Comparison of ENCODE assay signal across 11 cellular contexts in the genomic region with DNA sequence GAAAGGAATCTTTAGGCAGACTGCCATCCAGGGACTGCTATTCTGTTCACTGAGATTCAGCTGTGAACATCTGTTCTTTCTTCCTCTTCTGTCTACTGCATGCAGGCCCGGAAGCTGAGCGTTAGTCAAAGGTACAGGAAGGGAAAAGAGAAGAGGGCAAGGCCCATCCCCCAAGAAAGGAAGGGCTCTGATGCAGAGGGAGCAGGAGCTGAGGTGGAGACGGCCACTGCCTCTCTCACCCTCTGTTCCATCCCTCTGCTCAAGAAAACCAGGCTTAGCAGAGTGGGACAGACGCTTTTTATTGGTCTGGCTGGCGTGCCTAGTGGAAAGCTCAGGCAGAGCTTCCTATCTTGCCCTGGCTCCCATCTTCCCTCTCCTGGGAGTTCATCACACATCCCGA. TPM values are rescaled to one million over a fixed set of nuclear protein-coding genes. Genes with fewer than 3 reads are reported as not detected.
A peak's percentile ranks its signal among the peaks of the same experiment; 100 is the strongest.
DNase-seq lines count a peak whose midpoint lies in the region; ATAC-seq and TF ChIP-seq lines count a peak whose summit lies in the region.
"Had no signal": no experiment of that assay in that cellular context is flagged by ENCODE, and none has a peak within 500 bp of the region (broad histone marks: within the 10 kb centered on the region; RNA-seq: fewer than 3 reads in every experiment).

No MANE protein-coding gene starts in this region.

- no peak for DNase-seq in activated CD4-positive, alpha-beta memory T cell treated with anti-CD3 and anti-CD28 coated beads, Interleukin-2, amount 10 ng/mL, durations not matched to agents 7 days and 5 days
- DNase-seq in activated CD4-positive, alpha-beta memory T cell treated with anti-CD3 and anti-CD28 coated beads for 36 hours: no peak
- DNase-seq in PC-3 (no peak), fibroblast of pulmonary artery (ENCODE audit: low read depth) (peak; percentile 59), foreskin melanocyte (no peak), MM.1S (no peak)
- DNase-seq: NCI-H446 treated with DMSO at 0.1 percent for 48 hours, T-helper 9 cell had no signal

- no peak overlapping the region for H2AFZ ChIP-seq in PC-3 (ENCODE audit: low read length)
- no peak overlapping the region for H2AFZ ChIP-seq in MM.1S (ENCODE audit: low read length)

- peaks cover 43% of the 10 kb centered on the region for H3K36me3 Mint-ChIP-seq in activated CD4-positive, alpha-beta memory T cell treated with anti-CD3 and anti-CD28 coated beads, Interleukin-2, amount 10 ng/mL, durations not matched to agents 7 days and 5 days (ENCODE audit: low read depth)
- peaks cover 11% of the 10 kb centered on the region for H3K36me3 Mint-ChIP-seq in activated CD4-positive, alpha-beta memory T cell treated with anti-CD3 and anti-CD28 coated beads for 36 hours
- peaks cover 31% of the 10 kb centered on the region for H3K36me3 Mint-ChIP-seq in stimulated activated memory B cell treated with anti-CD40 and anti-IgM and Interleukin-4, amounts not matched to agents 10 μg/mL and 1 μg/mL and 100 μg/mL, for 72 hours

- H3K4me3 Mint-ChIP-seq in activated CD4-positive, alpha-beta memory T cell treated with anti-CD3 and anti-CD28 coated beads, Interleukin-2, amount 10 ng/mL, durations not matched to agents 7 days and 5 days: no peak overlapping the region
- no peak overlapping the region for H3K4me3 Mint-ChIP-seq in activated CD4-positive, alpha-beta memory T cell treated with anti-CD3 and anti-CD28 coated beads for 36 hours
- H3K4me3 Mint-ChIP-seq in stimulated activated memory B cell treated with anti-CD40 and anti-IgM and Interleukin-4, amounts not matched to agents 10 μg/mL and 1 μg/mL and 100 μg/mL, for 72 hours: no peak overlapping the region

- CTCF ChIA-PET in activated CD4-positive, alpha-beta memory T cell treated with anti-CD3 and anti-CD28 coated beads, Interleukin-2, amount 10 ng/mL, durations not matched to agents 7 days and 5 days (lab: Charles Lee): interaction anchor here (0.7 to 28.6 kb wide), 18 partner anchors 8 to 576 kb away, joined by 3 to 951 read pairs (median 6); a partner anchor contains a TSS
- CTCF ChIA-PET in activated CD4-positive, alpha-beta memory T cell treated with anti-CD3 and anti-CD28 coated beads for 36 hours (lab: Charles Lee): interaction anchor here (0.8 to 14.1 kb wide), 19 partner anchors 8 to 480 kb away, joined by 3 to 744 read pairs (median 9); a partner anchor contains a TSS
- CTCF ChIA-PET in PC-3 (lab: Charles Lee): interaction anchor here (1.1 to 5.2 kb wide), 3 partner anchors 16 to 114 kb away, joined by 3 to 95 read pairs (median 31); a partner anchor contains a TSS

- H3K36me3 ChIP-seq in PC-3 (ENCODE audit: low read depth, low read length) (peaks cover 8% of the 10 kb centered on the region; the same call in 1 of the 2 replicates), MM.1S (replicated peaks; ENCODE audit: insufficient read depth, low read length) (no peaks in the 10 kb centered on the region)

- ATAC-seq in PC-3 (no peak), GM21381 (IDR thresholded peaks at IDR 0.05; ENCODE audit: unreplicated experiment) (no peak)
- ATAC-seq in stimulated activated memory B cell treated with anti-CD40 and anti-IgM and Interleukin-4, amounts not matched to agents 10 μg/mL and 1 μg/mL and 100 μg/mL, for 72 hours: no peak

- H3K9ac ChIP-seq in PC-3 (ENCODE audit: low read length) (no peak overlapping the region), MM.1S (ENCODE audit: low read length) (no peak overlapping the region)
- H3K9ac ChIP-seq: KMS-11 had no signal

- H3K79me2 ChIP-seq in PC-3 (ENCODE audit: low read length) (peaks cover 30% of the 10 kb centered on the region), MM.1S (ENCODE audit: low read length) (peaks cover 23% of the 10 kb centered on the region)

- no peaks in the 10 kb centered on the region for H3K27me3 ChIP-seq in PC-3 (ENCODE audit: low read length)
- H3K27me3 ChIP-seq in MM.1S (replicated peaks; ENCODE audit: insufficient read depth, low read length): no peaks in the 10 kb centered on the region

- H3K9me2 ChIP-seq in PC-3 (replicated peaks; ENCODE audit: low read length): no peaks in the 10 kb centered on the region
- H3K9me2 ChIP-seq in MM.1S (replicated peaks; ENCODE audit: insufficient read depth, low read length): no peaks in the 10 kb centered on the region

- TSS peak; percentile 59 for BruUV-seq in PC-3 (replicated peaks; lab: Mats Ljungman, UMichigan)

- POLR2A ChIA-PET in activated CD4-positive, alpha-beta memory T cell treated with anti-CD3 and anti-CD28 coated beads, Interleukin-2, amount 10 ng/mL, durations not matched to agents 7 days and 5 days (lab: Charles Lee): interaction anchor here (0.9 to 3.5 kb wide), 9 partner anchors 11 to 302 kb away, joined by 3 to 34 read pairs (median 4); a partner anchor contains a TSS
- POLR2A ChIA-PET in activated CD4-positive, alpha-beta memory T cell treated with anti-CD3 and anti-CD28 coated beads for 36 hours (lab: Charles Lee): interaction anchor here (0.9 kb wide), 1 partner anchor 105 kb away, joined by 3 read pairs; no protein-coding TSS in a partner anchor
- POLR2A ChIA-PET in PC-3 (lab: Charles Lee; ENCODE audit: unreplicated experiment): interaction anchor here (1.2 kb wide), 1 partner anchor 101 kb away, joined by 14 read pairs; a partner anchor contains a TSS

- H3K9me3 ChIP-seq in PC-3 (ENCODE audit: low read length) (no peaks in the 10 kb centered on the region), MM.1S (replicated peaks; ENCODE audit: insufficient read depth, low read length) (no peaks in the 10 kb centered on the region)

- no peaks in the 10 kb centered on the region for H3K27me3 Mint-ChIP-seq in activated CD4-positive, alpha-beta memory T cell treated with anti-CD3 and anti-CD28 coated beads, Interleukin-2, amount 10 ng/mL, durations not matched to agents 7 days and 5 days
- H3K27me3 Mint-ChIP-seq in activated CD4-positive, alpha-beta memory T cell treated with anti-CD3 and anti-CD28 coated beads for 36 hours: no peaks in the 10 kb centered on the region
- no peaks in the 10 kb centered on the region for H3K27me3 Mint-ChIP-seq in stimulated activated memory B cell treated with anti-CD40 and anti-IgM and Interleukin-4, amounts not matched to agents 10 μg/mL and 1 μg/mL and 100 μg/mL, for 72 hours

- TF ChIP-seq CTCF in PC-3 (conservative IDR thresholded peaks at IDR 0.05; ENCODE audit: low read depth, low read length) (no peak), fibroblast of pulmonary artery (IDR thresholded peaks at IDR 0.05; ENCODE audit: low read length, missing control alignments) (no peak), MM.1S (IDR thresholded peaks at IDR 0.05; ENCODE audit: low read length) (no peak)

- H3F3A ChIP-seq in PC-3 (ENCODE audit: low read length, unreplicated experiment) (peaks cover 10% of the 10 kb centered on the region), MM.1S (ENCODE audit: insufficient read depth, low read length) (peaks cover 6% of the 10 kb centered on the region; the same call in 1 of the 2 replicates)

- H3K4me2 ChIP-seq in PC-3 (ENCODE audit: low read length) (no peak overlapping the region), MM.1S (ENCODE audit: low read depth, low read length) (no peak overlapping the region)
- H3K4me2 ChIP-seq: KMS-11 had no signal

- no peaks in the 10 kb centered on the region for H3K9me3 Mint-ChIP-seq in activated CD4-positive, alpha-beta memory T cell treated with anti-CD3 and anti-CD28 coated beads, Interleukin-2, amount 10 ng/mL, durations not matched to agents 7 days and 5 days
- no peaks in the 10 kb centered on the region for H3K9me3 Mint-ChIP-seq in activated CD4-positive, alpha-beta memory T cell treated with anti-CD3 and anti-CD28 coated beads for 36 hours
- no peaks in the 10 kb centered on the region for H3K9me3 Mint-ChIP-seq in stimulated activated memory B cell treated with anti-CD40 and anti-IgM and Interleukin-4, amounts not matched to agents 10 μg/mL and 1 μg/mL and 100 μg/mL, for 72 hours

- intact Hi-C loops in activated CD4-positive, alpha-beta memory T cell treated with anti-CD3 and anti-CD28 coated beads for 36 hours (cut with micrococcal nuclease): no loop called here
- intact Hi-C loops in PC-3 (cut with micrococcal nuclease): loop anchor here (2.0 kb wide), 1 partner anchor 47 kb away; no protein-coding TSS in a partner anchor

- peaks cover 50% of the 10 kb centered on the region for H3K4me1 Mint-ChIP-seq in activated CD4-positive, alpha-beta memory T cell treated with anti-CD3 and anti-CD28 coated beads, Interleukin-2, amount 10 ng/mL, durations not matched to agents 7 days and 5 days
- peaks cover 28% of the 10 kb centered on the region for H3K4me1 Mint-ChIP-seq in activated CD4-positive, alpha-beta memory T cell treated with anti-CD3 and anti-CD28 coated beads for 36 hours (ENCODE audit: low read depth)
- H3K4me1 Mint-ChIP-seq in stimulated activated memory B cell treated with anti-CD40 and anti-IgM and Interleukin-4, amounts not matched to agents 10 μg/mL and 1 μg/mL and 100 μg/mL, for 72 hours: peaks cover 28% of the 10 kb centered on the region

- no peaks in the 10 kb centered on the region; the same call in 1 of the 2 replicates for H4K20me1 ChIP-seq in PC-3 (ENCODE audit: low read length)
- H4K20me1 ChIP-seq in MM.1S (ENCODE audit: insufficient read depth, low read length): no peaks in the 10 kb centered on the region

- peak overlapping the region; percentile 90 for H3K27ac ChIP-seq in PC-3 (ENCODE audit: low read length)
- H3K27ac ChIP-seq in MM.1S (ENCODE audit: low read length): no peak overlapping the region
- H3K27ac ChIP-seq: KMS-11 had no signal

- peaks cover 55% of the 10 kb centered on the region for H3K4me1 ChIP-seq in PC-3 (ENCODE audit: insufficient read depth, low read length)
- H3K4me1 ChIP-seq in MM.1S (ENCODE audit: low read length): peaks cover 17% of the 10 kb centered on the region

- peak overlapping the region; percentile 54 for H3K27ac Mint-ChIP-seq in activated CD4-positive, alpha-beta memory T cell treated with anti-CD3 and anti-CD28 coated beads, Interleukin-2, amount 10 ng/mL, durations not matched to agents 7 days and 5 days
- H3K27ac Mint-ChIP-seq in activated CD4-positive, alpha-beta memory T cell treated with anti-CD3 and anti-CD28 coated beads for 36 hours: no peak overlapping the region
- peak overlapping the region; percentile 48 for H3K27ac Mint-ChIP-seq in stimulated activated memory B cell treated with anti-CD40 and anti-IgM and Interleukin-4, amounts not matched to agents 10 μg/mL and 1 μg/mL and 100 μg/mL, for 72 hours

- H3K4me3 ChIP-seq in PC-3 (ENCODE audit: low read length) (no peak overlapping the region), fibroblast of pulmonary artery (replicated peaks; ENCODE audit: low read depth, low read length) (no peak overlapping the region), MM.1S (ENCODE audit: low read length) (no peak overlapping the region)

RNA-seq across cellular contexts. Expression of a gene that starts 57.5 kb away (rescaled TPM):
- total RNA-seq in activated CD4-positive, alpha-beta memory T cell treated with anti-CD3 and anti-CD28 coated beads, Interleukin-2, amount 10 ng/mL, durations not matched to agents 7 days and 5 days: 10 to 100 TPM; 52.3 to 55.8 TPM
- total RNA-seq in activated CD4-positive, alpha-beta memory T cell treated with anti-CD3 and anti-CD28 coated beads for 36 hours: 10 to 100 TPM; 50.1 to 54.6 TPM
- 91.9 and 125 TPM in 2 replicates for total RNA-seq in PC-3 (2014; rRNA removed)
